In the genomic region with DNA sequence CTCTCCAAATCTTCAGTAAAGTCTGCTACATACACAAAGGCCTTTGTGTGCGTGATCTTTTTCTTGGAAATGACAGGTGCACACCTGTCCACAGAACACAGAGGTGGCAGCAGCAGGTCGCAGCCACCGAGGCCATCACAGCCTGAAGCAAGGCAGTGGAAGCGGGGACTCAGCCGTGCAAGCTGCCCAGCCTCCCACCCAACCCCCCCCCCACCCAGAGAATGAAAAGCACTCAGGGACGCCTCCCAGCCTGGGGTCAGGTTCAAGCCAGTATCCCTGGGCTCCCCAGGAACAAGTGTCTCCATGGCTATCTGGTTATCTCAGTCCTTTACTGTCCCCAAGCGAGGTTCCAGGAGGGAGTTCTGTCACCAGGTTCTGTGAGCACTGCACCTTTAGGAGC, we compare ENCODE assay signal across 22 cellular contexts. TPM values are rescaled to one million over a fixed set of nuclear protein-coding genes. Genes with fewer than 3 reads are reported as not detected.
"Had no signal": no experiment of that assay in that cellular context is flagged by ENCODE, and none has a peak within 500 bp of the region (broad histone marks: within the 10 kb centered on the region; RNA-seq: fewer than 3 reads in every experiment).

No MANE protein-coding gene starts in this region.

- H3K27ac ChIP-seq: brain microvascular endothelial cell, colonic mucosa, epithelial cell of prostate, foreskin keratinocyte, neutrophil, thoracic aorta, upper lobe of right lung had no signal

- H3K4me3 ChIP-seq: colonic mucosa, thoracic aorta, upper lobe of right lung had no signal

- H3K4me3 Mint-ChIP-seq: activated B cell treated with CpG ODN at 0.5 μM for 24 hours; activated CD4-positive, alpha-beta memory T cell treated with anti-CD3 and anti-CD28 coated beads for 36 hours; activated CD8-positive, alpha-beta memory T cell treated with anti-CD3 and anti-CD28 coated beads, Interleukin-2, amount 10 ng/mL, durations not matched to agents 7 days and 5 days; central memory CD8-positive, alpha-beta T cell; endodermal cell; natural killer cell; stimulated activated naive B cell treated with anti-CD40 and anti-IgM and Interleukin-4, amounts not matched to agents 10 μg/mL and 1 μg/mL and 100 μg/mL, for 72 hours; T-helper 2 cell treated with Interferon-gamma antibody and Interleukin-4, amounts not matched to agents 5 μg/mL and 100 μg/mL, for 36 hours had no signal

- H3K9me3 Mint-ChIP-seq: activated B cell treated with CpG ODN at 0.5 μM for 24 hours; activated CD4-positive, alpha-beta memory T cell treated with anti-CD3 and anti-CD28 coated beads for 36 hours; activated T-helper 2 cell treated with anti-CD3 and anti-CD28 coated beads, Interferon-gamma antibody, Interleukin-2, Interleukin-4, amounts not matched to agents 10 μg/mL and 5 μg/mL and 100 μg/mL, durations not matched to agents 14 hours and 24 hours and 36 hours; central memory CD8-positive, alpha-beta T cell; endodermal cell; natural killer cell; stimulated activated naive B cell treated with anti-CD40 and anti-IgM and Interleukin-4, amounts not matched to agents 10 μg/mL and 1 μg/mL and 100 μg/mL, for 72 hours; T-helper 2 cell treated with Interferon-gamma antibody and Interleukin-4, amounts not matched to agents 5 μg/mL and 100 μg/mL, for 36 hours had no signal

- H3K9me3 ChIP-seq: colonic mucosa, neutrophil, thoracic aorta, upper lobe of right lung had no signal

- DNase-seq: activated B cell treated with CpG ODN at 0.5 μM for 24 hours; activated CD4-positive, alpha-beta memory T cell treated with anti-CD3 and anti-CD28 coated beads for 36 hours; activated CD4-positive, alpha-beta T cell treated with anti-CD3 and anti-CD28 coated beads for 4 hours; activated CD8-positive, alpha-beta memory T cell treated with anti-CD3 and anti-CD28 coated beads, Interleukin-2, amount 10 ng/mL, durations not matched to agents 7 days and 5 days; activated naive CD4-positive, alpha-beta T cell treated with anti-CD3 and anti-CD28 coated beads, Interleukin-2, amount 50 U/mL, for 16 hours; brain microvascular endothelial cell; colonic mucosa; endodermal cell; foreskin keratinocyte; glutamatergic neuron; kidney glomerular epithelial cell; mesenchymal stem cell; natural killer cell; retina; stimulated activated naive B cell treated with anti-CD40 and anti-IgM and Interleukin-4, amounts not matched to agents 10 μg/mL and 1 μg/mL and 100 μg/mL, for 72 hours had no signal

- ATAC-seq: activated CD8-positive, alpha-beta memory T cell treated with anti-CD3 and anti-CD28 coated beads, Interleukin-2, amount 10 ng/mL, durations not matched to agents 7 days and 5 days; natural killer cell; stimulated activated naive B cell treated with anti-CD40 and anti-IgM and Interleukin-4, amounts not matched to agents 10 μg/mL and 1 μg/mL and 100 μg/mL, for 72 hours had no signal

- H3K27me3 ChIP-seq: brain microvascular endothelial cell, colonic mucosa, upper lobe of right lung had no signal

- H3K36me3 Mint-ChIP-seq: activated CD4-positive, alpha-beta memory T cell treated with anti-CD3 and anti-CD28 coated beads for 36 hours; activated CD8-positive, alpha-beta memory T cell treated with anti-CD3 and anti-CD28 coated beads, Interleukin-2, amount 10 ng/mL, durations not matched to agents 7 days and 5 days; natural killer cell; stimulated activated naive B cell treated with anti-CD40 and anti-IgM and Interleukin-4, amounts not matched to agents 10 μg/mL and 1 μg/mL and 100 μg/mL, for 72 hours had no signal

- H3K4me1 Mint-ChIP-seq: activated CD8-positive, alpha-beta memory T cell treated with anti-CD3 and anti-CD28 coated beads, Interleukin-2, amount 10 ng/mL, durations not matched to agents 7 days and 5 days; central memory CD8-positive, alpha-beta T cell; natural killer cell had no signal

- H3K36me3 ChIP-seq: colonic mucosa, neutrophil, thoracic aorta, upper lobe of right lung had no signal

- H3K27ac Mint-ChIP-seq: activated B cell treated with CpG ODN at 0.5 μM for 24 hours; activated CD4-positive, alpha-beta memory T cell treated with anti-CD3 and anti-CD28 coated beads for 36 hours; activated CD8-positive, alpha-beta memory T cell treated with anti-CD3 and anti-CD28 coated beads, Interleukin-2, amount 10 ng/mL, durations not matched to agents 7 days and 5 days; activated T-helper 2 cell treated with anti-CD3 and anti-CD28 coated beads, Interferon-gamma antibody, Interleukin-2, Interleukin-4, amounts not matched to agents 10 μg/mL and 5 μg/mL and 100 μg/mL, durations not matched to agents 14 hours and 24 hours and 36 hours; endodermal cell; natural killer cell; stimulated activated naive B cell treated with anti-CD40 and anti-IgM and Interleukin-4, amounts not matched to agents 10 μg/mL and 1 μg/mL and 100 μg/mL, for 72 hours; T-helper 2 cell treated with Interferon-gamma antibody and Interleukin-4, amounts not matched to agents 5 μg/mL and 100 μg/mL, for 36 hours had no signal

- H3K4me1 ChIP-seq: colonic mucosa, foreskin keratinocyte had no signal

RNA-seq across cellular contexts. Expression of a gene that starts 31.2 kb away (rescaled TPM):
- total RNA-seq: activated CD8-positive, alpha-beta memory T cell treated with anti-CD3 and anti-CD28 coated beads, Interleukin-2, amount 10 ng/mL, durations not matched to agents 7 days and 5 days had no signal
